ENCODE assay signal across 28 cellular contexts in the genomic region with DNA sequence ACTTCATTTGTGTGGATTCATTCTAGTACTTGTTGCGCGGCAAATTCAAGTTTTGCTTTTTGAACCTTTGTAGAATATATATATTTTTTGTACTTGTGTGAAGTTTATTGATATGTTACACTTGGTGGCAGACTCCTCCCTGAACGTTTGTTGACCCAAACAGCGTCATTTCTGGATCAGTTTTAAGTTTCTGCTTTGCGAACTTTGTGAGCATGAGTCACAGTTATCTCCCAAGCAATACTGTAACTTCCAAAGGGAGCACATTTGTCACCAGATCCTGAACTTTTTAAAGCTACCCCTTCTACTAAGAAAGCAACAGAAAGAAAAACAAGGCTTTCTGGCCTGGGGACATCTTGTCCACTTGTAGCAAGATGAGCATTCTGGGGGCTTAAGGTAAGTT.
"Had no signal": no experiment of that assay in that cellular context is flagged by ENCODE, and none has a peak within 500 bp of the region (broad histone marks: within the 10 kb centered on the region; RNA-seq: fewer than 3 reads in every experiment).

No MANE protein-coding gene starts in this region.

- ATAC-seq: activated naive CD8-positive, alpha-beta T cell treated with anti-CD3 and anti-CD28 coated beads, Interleukin-2, amount 50 U/mL, for 24 hours; activated T-cell treated with anti-CD3 and anti-CD28 coated beads, Interleukin-2, amount 50 U/mL, for 4 hours; activated T-helper 17 cell treated with anti-CD3 and anti-CD28 coated beads, Interleukin-2, amount 50 U/mL, for 72 hours; left lobe of liver; natural killer cell treated with Interleukin-12 subunit alpha and Interleukin-12 subunit beta and Interleukin-15 and Interleukin-18, amount 100 ng/mL, for 72 hours; stimulated activated effector memory CD8-positive, alpha-beta T cell treated with anti-CD3 and anti-CD28 coated beads, Interleukin-12 subunit alpha, Interleukin-12 subunit beta, amount 100 ng/mL, for 72 hours; stimulated activated naive CD8-positive, alpha-beta T cell treated with anti-CD3 and anti-CD28 coated beads, Interleukin-15, amount 100 ng/mL, for 72 hours had no signal

- H3K9me3 ChIP-seq: heart left ventricle, lower lobe of right lung, right lobe of liver, thyroid gland, upper lobe of left lung, vagina had no signal

- H3K27me3 ChIP-seq: dorsolateral prefrontal cortex, foreskin keratinocyte, heart left ventricle, right lobe of liver, thyroid gland, upper lobe of left lung, vagina had no signal

- H3K27me3 Mint-ChIP-seq: activated CD4-positive, alpha-beta memory T cell treated with anti-CD3 and anti-CD28 coated beads, Interleukin-2, amount 10 ng/mL, durations not matched to agents 7 days and 5 days; activated naive CD8-positive, alpha-beta T cell treated with anti-CD3 and anti-CD28 coated beads, Interleukin-2, amount 50 U/mL, for 24 hours had no signal

- H3K4me3 ChIP-seq: coronary artery, dorsolateral prefrontal cortex, heart left ventricle, lower lobe of right lung, right lobe of liver, skin epidermis, thyroid gland, upper lobe of left lung, vagina had no signal

- H3K4me1 Mint-ChIP-seq: activated CD4-positive, alpha-beta memory T cell treated with anti-CD3 and anti-CD28 coated beads, Interleukin-2, amount 10 ng/mL, durations not matched to agents 7 days and 5 days; activated CD4-positive, alpha-beta T cell treated with anti-CD3 and anti-CD28 coated beads, Interleukin-2, amount 10 ng/mL, durations not matched to agents 7 days and 5 days; activated naive CD4-positive, alpha-beta T cell treated with anti-CD3 and anti-CD28 coated beads, Interleukin-2, amount 50 U/mL, for 24 hours; activated naive CD8-positive, alpha-beta T cell treated with anti-CD3 and anti-CD28 coated beads, Interleukin-2, amount 50 U/mL, for 24 hours; activated T-helper 17 cell treated with anti-CD3 and anti-CD28 coated beads, Interleukin-2, amount 50 U/mL, for 72 hours; stimulated activated effector memory CD8-positive, alpha-beta T cell treated with anti-CD3 and anti-CD28 coated beads, Interleukin-12 subunit alpha, Interleukin-12 subunit beta, amount 100 ng/mL, for 72 hours; stimulated activated naive CD8-positive, alpha-beta T cell treated with anti-CD3 and anti-CD28 coated beads, Interleukin-15, amount 100 ng/mL, for 72 hours had no signal

- H3K36me3 ChIP-seq: heart left ventricle, lower lobe of right lung, right lobe of liver, thyroid gland, upper lobe of left lung, vagina had no signal

- H3K4me1 ChIP-seq: lower lobe of right lung, right lobe of liver, thyroid gland, upper lobe of left lung had no signal

- H3K27ac Mint-ChIP-seq: activated CD4-positive, alpha-beta memory T cell treated with anti-CD3 and anti-CD28 coated beads, Interleukin-2, amount 10 ng/mL, durations not matched to agents 7 days and 5 days; activated CD4-positive, alpha-beta T cell treated with anti-CD3 and anti-CD28 coated beads, Interleukin-2, amount 10 ng/mL, durations not matched to agents 7 days and 5 days; activated naive CD4-positive, alpha-beta T cell treated with anti-CD3 and anti-CD28 coated beads, Interleukin-2, amount 50 U/mL, for 24 hours; activated naive CD8-positive, alpha-beta T cell treated with anti-CD3 and anti-CD28 coated beads, Interleukin-2, amount 50 U/mL, for 24 hours; activated T-helper 17 cell treated with anti-CD3 and anti-CD28 coated beads, Interleukin-2, amount 50 U/mL, for 72 hours; natural killer cell treated with Interleukin-12 subunit alpha and Interleukin-12 subunit beta and Interleukin-15 and Interleukin-18, amount 100 ng/mL, for 72 hours; stimulated activated effector memory CD8-positive, alpha-beta T cell treated with anti-CD3 and anti-CD28 coated beads, Interleukin-12 subunit alpha, Interleukin-12 subunit beta, amount 100 ng/mL, for 72 hours; stimulated activated naive CD8-positive, alpha-beta T cell treated with anti-CD3 and anti-CD28 coated beads, Interleukin-15, amount 100 ng/mL, for 72 hours had no signal

- DNase-seq: activated CD4-positive, alpha-beta memory T cell treated with anti-CD3 and anti-CD28 coated beads, Interleukin-2, amount 10 ng/mL, durations not matched to agents 7 days and 5 days; activated CD4-positive, alpha-beta T cell treated with anti-CD3 and anti-CD28 coated beads for 1 hour; activated CD4-positive, alpha-beta T cell treated with anti-CD3 and anti-CD28 coated beads, Interleukin-2, amount 10 ng/mL, durations not matched to agents 7 days and 5 days; activated naive CD8-positive, alpha-beta T cell treated with anti-CD3 and anti-CD28 coated beads, Interleukin-2, amount 50 U/mL, for 24 hours; activated T-cell treated with anti-CD3 and anti-CD28 coated beads, Interleukin-2, amount 50 U/mL, for 4 hours; amygdala; effector memory CD4-positive, alpha-beta T cell; lower lobe of right lung; mesendoderm; posterior cingulate gyrus; right lobe of liver; stimulated activated CD4-positive, alpha-beta T cell treated with anti-CD3 and anti-CD28 coated beads, Interleukin-4, amount 100 ng/mL, for 24 hours; stimulated activated naive CD8-positive, alpha-beta T cell treated with anti-CD3 and anti-CD28 coated beads, Interleukin-15, amount 100 ng/mL, for 72 hours; substantia nigra; T-helper 2 cell; upper lobe of left lung had no signal

- H3K27ac ChIP-seq: coronary artery, dorsolateral prefrontal cortex, foreskin keratinocyte, heart left ventricle, lower lobe of right lung, right lobe of liver, skin epidermis, thyroid gland, vagina had no signal

- H3K9me3 Mint-ChIP-seq: activated CD4-positive, alpha-beta memory T cell treated with anti-CD3 and anti-CD28 coated beads, Interleukin-2, amount 10 ng/mL, durations not matched to agents 7 days and 5 days; activated CD4-positive, alpha-beta T cell treated with anti-CD3 and anti-CD28 coated beads, Interleukin-2, amount 10 ng/mL, durations not matched to agents 7 days and 5 days; activated naive CD4-positive, alpha-beta T cell treated with anti-CD3 and anti-CD28 coated beads, Interleukin-2, amount 50 U/mL, for 24 hours; activated naive CD8-positive, alpha-beta T cell treated with anti-CD3 and anti-CD28 coated beads, Interleukin-2, amount 50 U/mL, for 24 hours; activated T-cell treated with anti-CD3 and anti-CD28 coated beads, Interleukin-2, amount 50 U/mL, for 4 hours; activated T-helper 17 cell treated with anti-CD3 and anti-CD28 coated beads, Interleukin-2, amount 50 U/mL, for 72 hours; natural killer cell treated with Interleukin-12 subunit alpha and Interleukin-12 subunit beta and Interleukin-15 and Interleukin-18, amount 100 ng/mL, for 72 hours; stimulated activated effector memory CD8-positive, alpha-beta T cell treated with anti-CD3 and anti-CD28 coated beads, Interleukin-12 subunit alpha, Interleukin-12 subunit beta, amount 100 ng/mL, for 72 hours; stimulated activated naive CD8-positive, alpha-beta T cell treated with anti-CD3 and anti-CD28 coated beads, Interleukin-15, amount 100 ng/mL, for 72 hours had no signal

- H3K4me3 Mint-ChIP-seq: activated CD4-positive, alpha-beta memory T cell treated with anti-CD3 and anti-CD28 coated beads, Interleukin-2, amount 10 ng/mL, durations not matched to agents 7 days and 5 days; activated CD4-positive, alpha-beta T cell treated with anti-CD3 and anti-CD28 coated beads, Interleukin-2, amount 10 ng/mL, durations not matched to agents 7 days and 5 days; activated naive CD4-positive, alpha-beta T cell treated with anti-CD3 and anti-CD28 coated beads, Interleukin-2, amount 50 U/mL, for 24 hours; activated naive CD8-positive, alpha-beta T cell treated with anti-CD3 and anti-CD28 coated beads, Interleukin-2, amount 50 U/mL, for 24 hours; activated T-cell treated with anti-CD3 and anti-CD28 coated beads, Interleukin-2, amount 50 U/mL, for 4 hours; activated T-helper 17 cell treated with anti-CD3 and anti-CD28 coated beads, Interleukin-2, amount 50 U/mL, for 72 hours; natural killer cell treated with Interleukin-12 subunit alpha and Interleukin-12 subunit beta and Interleukin-15 and Interleukin-18, amount 100 ng/mL, for 72 hours; stimulated activated effector memory CD8-positive, alpha-beta T cell treated with anti-CD3 and anti-CD28 coated beads, Interleukin-12 subunit alpha, Interleukin-12 subunit beta, amount 100 ng/mL, for 72 hours; stimulated activated naive CD8-positive, alpha-beta T cell treated with anti-CD3 and anti-CD28 coated beads, Interleukin-15, amount 100 ng/mL, for 72 hours had no signal

- H3K36me3 Mint-ChIP-seq: activated naive CD4-positive, alpha-beta T cell treated with anti-CD3 and anti-CD28 coated beads, Interleukin-2, amount 50 U/mL, for 24 hours; natural killer cell treated with Interleukin-12 subunit alpha and Interleukin-12 subunit beta and Interleukin-15 and Interleukin-18, amount 100 ng/mL, for 72 hours; stimulated activated effector memory CD8-positive, alpha-beta T cell treated with anti-CD3 and anti-CD28 coated beads, Interleukin-12 subunit alpha, Interleukin-12 subunit beta, amount 100 ng/mL, for 72 hours had no signal
